Comparison of ENCODE assay signal across 9 cellular contexts in the genomic region with DNA sequence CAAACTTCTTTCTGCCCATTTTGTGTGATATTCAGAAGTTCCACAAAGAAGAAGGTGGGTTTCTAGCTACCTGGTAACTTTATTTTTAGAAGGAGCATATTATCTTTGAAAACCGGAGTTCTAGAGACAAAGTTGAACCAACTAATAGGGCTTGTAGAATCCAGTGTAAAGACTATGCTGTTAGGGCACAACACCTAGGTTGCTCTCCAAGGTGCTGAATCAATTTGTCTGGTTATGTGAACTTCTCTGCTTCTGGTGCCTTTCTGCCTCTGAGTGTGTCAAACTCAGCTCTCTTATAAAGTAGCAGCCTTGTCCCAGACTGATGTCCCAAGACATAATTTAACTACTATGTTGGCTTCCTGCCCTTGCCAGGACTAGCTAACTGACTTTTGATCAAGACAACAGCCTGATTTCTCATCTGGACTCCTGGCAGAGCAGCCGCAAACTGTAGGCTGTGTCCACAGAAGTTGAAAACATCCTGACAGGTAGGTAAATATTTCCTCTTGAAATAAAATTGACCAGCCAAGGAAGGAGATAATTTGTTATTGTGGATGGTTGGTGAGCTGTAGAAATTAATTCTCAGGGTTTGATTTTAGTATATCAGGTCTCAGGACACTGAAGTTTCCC.
DNase-seq lines count a peak whose midpoint lies in the region; ATAC-seq lines count a peak whose summit lies in the region.
"Had no signal": no experiment of that assay in that cellular context is flagged by ENCODE, and none has a peak within 500 bp of the region (broad histone marks: within the 10 kb centered on the region; RNA-seq: fewer than 3 reads in every experiment).

No MANE protein-coding gene starts in this region.

- peak; percentile 8 for DNase-seq in NCI-H1048 (lab: John Stamatoyannopoulos, UW)
- DNase-seq in dermis microvascular lymphatic vessel endothelial cell (ENCODE audit: low read depth in 2 of 2): peak; percentile 49 to 68
- DNase-seq in myocyte (ENCODE audit: low read depth): peak; percentile 77
- DNase-seq in activated naive CD8-positive, alpha-beta T cell treated with anti-CD3 and anti-CD28 coated beads, Interleukin-2, amount 50 U/mL, for 24 hours: no peak
- DNase-seq: natural killer cell had no signal

- H3K9me3 Mint-ChIP-seq in activated naive CD8-positive, alpha-beta T cell treated with anti-CD3 and anti-CD28 coated beads, Interleukin-2, amount 50 U/mL, for 24 hours: no peaks in the 10 kb centered on the region
- H3K9me3 Mint-ChIP-seq: natural killer cell had no signal

- H3K27ac Mint-ChIP-seq in activated naive CD8-positive, alpha-beta T cell treated with anti-CD3 and anti-CD28 coated beads, Interleukin-2, amount 50 U/mL, for 24 hours: no peak overlapping the region
- H3K27ac Mint-ChIP-seq: natural killer cell had no signal

- H3K36me3 Mint-ChIP-seq in activated naive CD8-positive, alpha-beta T cell treated with anti-CD3 and anti-CD28 coated beads, Interleukin-2, amount 50 U/mL, for 24 hours (ENCODE audit: low read depth): no peaks in the 10 kb centered on the region

- ATAC-seq in GM19351 (IDR thresholded peaks at IDR 0.05; ENCODE audit: unreplicated experiment) (peak; percentile 72), HG02973 (IDR thresholded peaks at IDR 0.05; ENCODE audit: unreplicated experiment) (no peak), HG02642 (IDR thresholded peaks at IDR 0.05; ENCODE audit: poor library complexity, unreplicated experiment) (no peak), GM21390 (IDR thresholded peaks at IDR 0.05; ENCODE audit: unreplicated experiment) (no peak)
- ATAC-seq in activated naive CD8-positive, alpha-beta T cell treated with anti-CD3 and anti-CD28 coated beads, Interleukin-2, amount 50 U/mL, for 24 hours: no peak

- no peaks in the 10 kb centered on the region for H3K4me1 Mint-ChIP-seq in activated naive CD8-positive, alpha-beta T cell treated with anti-CD3 and anti-CD28 coated beads, Interleukin-2, amount 50 U/mL, for 24 hours
- H3K4me1 Mint-ChIP-seq: natural killer cell had no signal

- no peak overlapping the region for H3K4me3 Mint-ChIP-seq in activated naive CD8-positive, alpha-beta T cell treated with anti-CD3 and anti-CD28 coated beads, Interleukin-2, amount 50 U/mL, for 24 hours
- H3K4me3 Mint-ChIP-seq: natural killer cell had no signal

- peaks cover 4% of the 10 kb centered on the region for H3K27me3 Mint-ChIP-seq in activated naive CD8-positive, alpha-beta T cell treated with anti-CD3 and anti-CD28 coated beads, Interleukin-2, amount 50 U/mL, for 24 hours
